ENCODE assay signal across 27 cellular contexts in genomic region chr6:148339766-148340165, GRCh38.
"Had no signal": no experiment of that assay in that cellular context is flagged by ENCODE, and none has a peak within 500 bp of the region (broad histone marks: within the 10 kb centered on the region; RNA-seq: fewer than 3 reads in every experiment).

No MANE protein-coding gene starts in this region.

- H3K27ac Mint-ChIP-seq: stimulated activated effector memory CD8-positive, alpha-beta T cell treated with anti-CD3 and anti-CD28 coated beads, Interleukin-12 subunit alpha, Interleukin-12 subunit beta, amount 100 ng/mL, for 72 hours; stimulated activated memory B cell treated with anti-CD40 and anti-IgM and Interleukin-4, amounts not matched to agents 10 μg/mL and 1 μg/mL and 100 μg/mL, for 72 hours; stimulated activated naive B cell treated with anti-CD40 and anti-IgM and Interleukin-4, amounts not matched to agents 10 μg/mL and 1 μg/mL and 100 μg/mL, for 72 hours; stimulated activated naive CD8-positive, alpha-beta T cell treated with anti-CD3 and anti-CD28 coated beads, Interleukin-15, amount 100 ng/mL, for 72 hours; stimulated activated naive CD8-positive, alpha-beta T cell treated with anti-CD3 and anti-CD28 coated beads, Interleukin-15, Interleukin-2, amounts not matched to agents 100 ng/mL and 50 ng/mL, for 24 hours; type B pancreatic cell had no signal

- H3K9me3 ChIP-seq: stomach, suprapubic skin, testis, thoracic aorta, thyroid gland, tibial artery, tibial nerve, transverse colon, upper lobe of left lung, upper lobe of right lung, uterus, vagina had no signal

- H3K36me3 ChIP-seq: stomach, suprapubic skin, thoracic aorta, thyroid gland, tibial artery, tibial nerve, transverse colon, upper lobe of left lung, upper lobe of right lung, uterus, vagina had no signal

- H3K4me3 ChIP-seq: stomach, suprapubic skin, testis, thoracic aorta, thyroid gland, tibial artery, tibial nerve, transverse colon, upper lobe of left lung, upper lobe of right lung, uterus, vagina had no signal

- H3K9me3 Mint-ChIP-seq: stimulated activated effector memory CD8-positive, alpha-beta T cell treated with anti-CD3 and anti-CD28 coated beads, Interleukin-12 subunit alpha, Interleukin-12 subunit beta, amount 100 ng/mL, for 72 hours; stimulated activated memory B cell treated with anti-CD40 and anti-IgM and Interleukin-4, amounts not matched to agents 10 μg/mL and 1 μg/mL and 100 μg/mL, for 72 hours; stimulated activated naive B cell treated with anti-CD40 and anti-IgM and Interleukin-4, amounts not matched to agents 10 μg/mL and 1 μg/mL and 100 μg/mL, for 72 hours; stimulated activated naive CD8-positive, alpha-beta T cell treated with anti-CD3 and anti-CD28 coated beads, Interleukin-15, amount 100 ng/mL, for 72 hours; stimulated activated naive CD8-positive, alpha-beta T cell treated with anti-CD3 and anti-CD28 coated beads, Interleukin-15, Interleukin-2, amounts not matched to agents 100 ng/mL and 50 ng/mL, for 24 hours had no signal

- H3K4me1 ChIP-seq: uterus had no signal

- H3K27me3 Mint-ChIP-seq: type B pancreatic cell had no signal

- DNase-seq: stimulated activated CD4-positive, alpha-beta T cell treated with anti-CD3 and anti-CD28 coated beads, Interleukin-2, amount 100 ng/mL, for 48 hours; stimulated activated CD4-positive, alpha-beta T cell treated with anti-CD3 and anti-CD28 coated beads, Interleukin-4, amount 100 ng/mL, for 1 hour; stimulated activated CD4-positive, alpha-beta T cell treated with anti-CD3 and anti-CD28 coated beads, Interleukin-4, amount 100 ng/mL, for 24 hours; stimulated activated CD4-positive, alpha-beta T cell treated with anti-CD3 and anti-CD28 coated beads, Interleukin-4, amount 100 ng/mL, for 4 hours; stimulated activated CD8-positive, alpha-beta memory T cell treated with anti-CD3 and anti-CD28 coated beads, Interleukin-4, amount 100 ng/mL, for 48 hours; stimulated activated naive B cell treated with anti-CD40 and anti-IgM and Interleukin-4, amounts not matched to agents 10 μg/mL and 1 μg/mL and 100 μg/mL, for 72 hours; stimulated activated naive CD4-positive, alpha-beta T cell; stimulated activated naive CD4-positive, alpha-beta T cell treated with Interleukin-2 at 50 U/mL for 16 hours; stimulated activated naive CD8-positive, alpha-beta T cell treated with anti-CD3 and anti-CD28 coated beads, Interleukin-15, amount 100 ng/mL, for 72 hours; stimulated activated naive CD8-positive, alpha-beta T cell treated with anti-CD3 and anti-CD28 coated beads, Interleukin-15, Interleukin-2, amounts not matched to agents 100 U/mL and 50 U/mL, for 24 hours; stomach; substantia nigra; testis; thyroid gland; tibial artery; transverse colon; upper lobe of left lung; upper lobe of right lung; uterus had no signal

- H3K27me3 ChIP-seq: suprapubic skin, testis, thyroid gland, tibial artery, tibial nerve, transverse colon, upper lobe of left lung, upper lobe of right lung, uterus, vagina had no signal

- H3K36me3 Mint-ChIP-seq: stimulated activated effector memory CD8-positive, alpha-beta T cell treated with anti-CD3 and anti-CD28 coated beads, Interleukin-12 subunit alpha, Interleukin-12 subunit beta, amount 100 ng/mL, for 72 hours; stimulated activated memory B cell treated with anti-CD40 and anti-IgM and Interleukin-4, amounts not matched to agents 10 μg/mL and 1 μg/mL and 100 μg/mL, for 72 hours; stimulated activated naive B cell treated with anti-CD40 and anti-IgM and Interleukin-4, amounts not matched to agents 10 μg/mL and 1 μg/mL and 100 μg/mL, for 72 hours had no signal

- H3K4me3 Mint-ChIP-seq: stimulated activated effector memory CD8-positive, alpha-beta T cell treated with anti-CD3 and anti-CD28 coated beads, Interleukin-12 subunit alpha, Interleukin-12 subunit beta, amount 100 ng/mL, for 72 hours; stimulated activated memory B cell treated with anti-CD40 and anti-IgM and Interleukin-4, amounts not matched to agents 10 μg/mL and 1 μg/mL and 100 μg/mL, for 72 hours; stimulated activated naive B cell treated with anti-CD40 and anti-IgM and Interleukin-4, amounts not matched to agents 10 μg/mL and 1 μg/mL and 100 μg/mL, for 72 hours; stimulated activated naive CD8-positive, alpha-beta T cell treated with anti-CD3 and anti-CD28 coated beads, Interleukin-15, amount 100 ng/mL, for 72 hours; stimulated activated naive CD8-positive, alpha-beta T cell treated with anti-CD3 and anti-CD28 coated beads, Interleukin-15, Interleukin-2, amounts not matched to agents 100 ng/mL and 50 ng/mL, for 24 hours had no signal

- H3K27ac ChIP-seq: stomach, suprapubic skin, testis, thoracic aorta, thyroid gland, tibial artery, tibial nerve, transverse colon, upper lobe of right lung, uterus, vagina had no signal
